In genomic region chr15:23687143-23687470, GRCh38 we compare ENCODE assay signal across 9 cellular contexts. TPM values are rescaled to one million over a fixed set of nuclear protein-coding genes. Genes with fewer than 3 reads are reported as not detected.
DNase-seq lines count a peak whose midpoint lies in the region; ATAC-seq and TF ChIP-seq lines count a peak whose summit lies in the region.
"Had no signal": no experiment of that assay in that cellular context is flagged by ENCODE, and none has a peak within 500 bp of the region (broad histone marks: within the 10 kb centered on the region; RNA-seq: fewer than 3 reads in every experiment).

Gene NDN (minus strand): TSS chr15:23687305. CDS start chr15:23687217, 88 bp downstream.

- peaks cover 18% of the 10 kb centered on the region for H3K4me1 Mint-ChIP-seq in GM23338
- H3K4me1 Mint-ChIP-seq in activated naive CD8-positive, alpha-beta T cell treated with anti-CD3 and anti-CD28 coated beads for 36 hours = no peaks in the 10 kb centered on the region
- H3K4me1 Mint-ChIP-seq: naive B cell had no signal

- 0 out of 2 replicates have a peak, but pooled peaks cover 5% of the 10 kb centered on the region for H4K20me1 ChIP-seq in GM23338 (replicated peaks; ENCODE audit: insufficient read depth)

- peaks cover 3% of the 10 kb centered on the region; the same call in 1 of the 2 replicates for H3K79me2 ChIP-seq in GM23338 (replicated peaks; ENCODE audit: insufficient read depth)

- H3K27me3 Mint-ChIP-seq in GM23338 (ENCODE audit: insufficient read depth, low read depth, poor library complexity) = peaks cover 3% of the 10 kb centered on the region
- peaks cover 8% of the 10 kb centered on the region for H3K27me3 Mint-ChIP-seq in activated naive CD8-positive, alpha-beta T cell treated with anti-CD3 and anti-CD28 coated beads for 36 hours
- H3K27me3 Mint-ChIP-seq: naive B cell had no signal

- no peaks in the 10 kb centered on the region for H3K9me2 ChIP-seq in GM23338 (ENCODE audit: insufficient read depth)

- no peaks in the 10 kb centered on the region for H3K36me3 ChIP-seq in GM23338 (ENCODE audit: insufficient read depth)
- no peaks in the 10 kb centered on the region for H3K36me3 ChIP-seq in right atrium auricular region

- no peaks in the 10 kb centered on the region for H3F3A ChIP-seq in GM23338 (replicated peaks; ENCODE audit: low read depth)

- DNase-seq in GM23338 (ENCODE audit: low spot score) (peak; percentile 73), right atrium auricular region (ENCODE audit: low spot score) (no peak), pulmonary artery endothelial cell (ENCODE audit: low read depth, low spot score) (no peak), A172 (ENCODE audit: low spot score) (no peak), NCI-H526 treated with DMSO at 0.1 percent for 48 hours (lab: John Stamatoyannopoulos, UW) (no peak)
- DNase-seq in activated naive CD8-positive, alpha-beta T cell treated with anti-CD3 and anti-CD28 coated beads for 36 hours = peak; percentile 26
- DNase-seq: naive B cell had no signal

- ATAC-seq in GM23338 = peak; percentile 79
- ATAC-seq in HG03159 (IDR thresholded peaks at IDR 0.05; ENCODE audit: unreplicated experiment) = no peak
- ATAC-seq in GM21786 (IDR thresholded peaks at IDR 0.05; ENCODE audit: unreplicated experiment) = no peak

- peak within 1 kb of the TSS; percentile 69; the same call in 1 of the 2 replicates for H2AFZ ChIP-seq in GM23338

- TF ChIP-seq CTCF in GM23338 (conservative IDR thresholded peaks at IDR 0.05; ENCODE audit: low read depth in 2 of 2) (no peak), right atrium auricular region (IDR thresholded peaks at IDR 0.05) (no peak)

- H3K9me3 Mint-ChIP-seq in GM23338 = peaks cover 72% of the 10 kb centered on the region
- H3K9me3 Mint-ChIP-seq in activated naive CD8-positive, alpha-beta T cell treated with anti-CD3 and anti-CD28 coated beads for 36 hours = no peaks in the 10 kb centered on the region

- H3K4me3 ChIP-seq in GM23338 = peak within 1 kb of the TSS; percentile 64
- peak within 1 kb of the TSS; percentile 46 to 56 for H3K4me3 ChIP-seq in right atrium auricular region

- peak within 1 kb of the TSS; percentile 72 for H3K4me3 Mint-ChIP-seq in GM23338
- H3K4me3 Mint-ChIP-seq in activated naive CD8-positive, alpha-beta T cell treated with anti-CD3 and anti-CD28 coated beads for 36 hours = peak within 1 kb of the TSS; percentile 22

- 0 out of 2 replicates have a peak, but pooled peaks cover 3% of the 10 kb centered on the region for H3K4me1 ChIP-seq in GM23338 (ENCODE audit: insufficient read depth)
- no peaks in the 10 kb centered on the region for H3K4me1 ChIP-seq in right atrium auricular region

- H3K27ac ChIP-seq in GM23338 (ENCODE audit: low read depth) (no peak within 1 kb of the TSS), right atrium auricular region (no peak within 1 kb of the TSS)

- peak within 1 kb of the TSS; percentile 82 for H3K4me2 ChIP-seq in GM23338

- H3K36me3 Mint-ChIP-seq in GM23338 (ENCODE audit: low read depth) = peaks cover 16% of the 10 kb centered on the region
- H3K36me3 Mint-ChIP-seq in activated naive CD8-positive, alpha-beta T cell treated with anti-CD3 and anti-CD28 coated beads for 36 hours = no peaks in the 10 kb centered on the region
- H3K36me3 Mint-ChIP-seq: naive B cell had no signal

- H3K9me3 ChIP-seq in right atrium auricular region = no peaks in the 10 kb centered on the region

- H3K27me3 ChIP-seq in GM23338 (ENCODE audit: insufficient read depth) (no peaks in the 10 kb centered on the region), right atrium auricular region (no peaks in the 10 kb centered on the region)

- H3K27ac Mint-ChIP-seq in GM23338 = no peak within 1 kb of the TSS
- no peak within 1 kb of the TSS for H3K27ac Mint-ChIP-seq in activated naive CD8-positive, alpha-beta T cell treated with anti-CD3 and anti-CD28 coated beads for 36 hours
- H3K27ac Mint-ChIP-seq: naive B cell had no signal

TF ChIP-seq in GM23338, 12 proteins besides CTCF, POLR2A, EP300 and RAD21:
- TF ChIP-seq REST (IDR thresholded peaks at IDR 0.05; ENCODE audit: unreplicated experiment) (no peak), ZNF331 (CRISPR knock-in tag; IDR thresholded peaks at IDR 0.05; ENCODE audit: low read depth) (no peak), POLR2AphosphoS5 (IDR thresholded peaks at IDR 0.05; ENCODE audit: low read depth) (peak; percentile 68)
TF ChIP-seq in GM23338: peak in this region for 1.

RNA-seq across cellular contexts. Expression of gene NDN, which starts in this region (rescaled TPM):
- total RNA-seq in GM23338 (2014; rRNA removed; shearing (Covaris generic)) = 91.6 and 98.1 TPM in 2 replicates
- 43.7 and 48.1 TPM in 2 replicates for polyA plus RNA-seq in GM23338 (2016; fragmentation: Nextera tagmentation; extraction: Ambion mirVana)
- 1 to 10 TPM; 3.5 to 3.9 TPM for total RNA-seq in activated naive CD8-positive, alpha-beta T cell treated with anti-CD3 and anti-CD28 coated beads for 36 hours
- total RNA-seq in right atrium auricular region (10 to 100 TPM; 51.6 to 72.2 TPM), pulmonary artery endothelial cell (6.5 and 25.0 TPM in 2 replicates)
- total RNA-seq in A172 (2014; rRNA removed; shearing (Covaris generic)) = not detected in 2 replicates

Comparison
In these comparisons a context has a peak if more than half of its experiments do, and no peak if none do; other contexts are left out.
1. DNase-seq: peak in GM23338 (single experiment) and activated naive CD8-positive, alpha-beta T cell treated with anti-CD3 and anti-CD28 coated beads for 36 hours (single experiment); none in right atrium auricular region (single experiment), pulmonary artery endothelial cell (single experiment), A172 (single experiment) and NCI-H526 treated with DMSO at 0.1 percent for 48 hours (single experiment).